In genomic region chr14:21454843-21455550, GRCh38 we compare ENCODE assay signal across 8 cellular contexts. TPM values are rescaled to one million over a fixed set of nuclear protein-coding genes. Genes with fewer than 3 reads are reported as not detected.
DNase-seq lines count a peak whose midpoint lies in the region; ATAC-seq and TF ChIP-seq lines count a peak whose summit lies in the region.

No MANE protein-coding gene starts in this region.

- no peak for ATAC-seq in GM21528 (IDR thresholded peaks at IDR 0.05; ENCODE audit: low FRiP score, unreplicated experiment)
- no peak for ATAC-seq in GM19035 (IDR thresholded peaks at IDR 0.05; ENCODE audit: unreplicated experiment)

- peaks cover 41 to 54% (median 53%) of the 10 kb centered on the region in 3 donors for H3K4me1 Mint-ChIP-seq in CD8-positive, alpha-beta memory T cell

- H3K4me1 ChIP-seq in CD8-positive, alpha-beta memory T cell (ENCODE audit: insufficient read depth, low read length) = peaks cover 45% of the 10 kb centered on the region
- peaks cover 38% of the 10 kb centered on the region for H3K4me1 ChIP-seq in vagina

- CTCF ChIA-PET in CD8-positive, alpha-beta memory T cell (lab: Charles Lee) = interaction anchor here (0.8 to 3.5 kb wide), 9 partner anchors 8 to 24 kb away, joined by 4 to 50 read pairs (median 9); partner anchors contain the start of gene TOX4

- POLR2A ChIA-PET in CD8-positive, alpha-beta memory T cell (lab: Charles Lee) = interaction anchor here (1.1 to 2.7 kb wide), 4 partner anchors 18 to 56 kb away, joined by 6 to 47 read pairs (median 20); partner anchors contain the start of genes METTL3, RAB2B and TOX4

- peak overlapping the region; percentile 93 for H3K27ac ChIP-seq in CD8-positive, alpha-beta memory T cell (ENCODE audit: low read depth, low read length)
- H3K27ac ChIP-seq in brain microvascular endothelial cell = no peak overlapping the region
- peak overlapping the region; percentile 75 for H3K27ac ChIP-seq in vagina

- peak overlapping the region; percentile 94 to 99 (median 97) for H3K4me3 Mint-ChIP-seq in CD8-positive, alpha-beta memory T cell

- peaks cover 0 to 49% (median 5%) of the 10 kb centered on the region in 3 donors for H3K36me3 Mint-ChIP-seq in CD8-positive, alpha-beta memory T cell

- no peak for TF ChIP-seq POLR2A in vagina (IDR thresholded peaks at IDR 0.05)

- in situ Hi-C loops in brain microvascular endothelial cell (cut with HindIII; ENCODE audit: low pct_ligation_motif_present, low sequenced_read_pairs) = no loop called here

- TF ChIP-seq CTCF in brain microvascular endothelial cell (IDR thresholded peaks at IDR 0.05; ENCODE audit: low read depth, low read length, missing control alignments) (no peak), vagina (IDR thresholded peaks at IDR 0.05) (no peak)

- no peaks in the 10 kb centered on the region for H3K9me3 ChIP-seq in CD8-positive, alpha-beta memory T cell (ENCODE audit: low read length)
- no peaks in the 10 kb centered on the region for H3K9me3 ChIP-seq in vagina

- no peaks in the 10 kb centered on the region for H3K27me3 Mint-ChIP-seq in CD8-positive, alpha-beta memory T cell

- DNase-seq in CD8-positive, alpha-beta memory T cell = peak in 1 of 5 donors; percentile 14
- DNase-seq in M059J (ENCODE audit: low read depth) (peak; percentile 3), brain microvascular endothelial cell (no peak), lung microvascular endothelial cell (ENCODE audit: low read depth in 2 of 2) (peak; percentile 5 to 17), vagina (ENCODE audit: extremely low spot score in 2 of 2) (no peak), NK-92 (lab: John Stamatoyannopoulos, UW; ENCODE audit: unreplicated experiment) (no peak)

- intact Hi-C loops in vagina (cut with DNase I) = no loop called here

- H3K27ac Mint-ChIP-seq in CD8-positive, alpha-beta memory T cell = peak overlapping the region; percentile 92 to 99 (median 98)

- H3K27me3 ChIP-seq in CD8-positive, alpha-beta memory T cell (ENCODE audit: insufficient read depth, low read length, poor library complexity, severe bottlenecking) = no peaks in the 10 kb centered on the region
- H3K27me3 ChIP-seq in brain microvascular endothelial cell (replicated peaks) (no peaks in the 10 kb centered on the region), vagina (no peaks in the 10 kb centered on the region)

- no peaks in the 10 kb centered on the region for H3K36me3 ChIP-seq in CD8-positive, alpha-beta memory T cell (ENCODE audit: insufficient read depth, low read length)
- H3K36me3 ChIP-seq in brain microvascular endothelial cell (replicated peaks) = no peaks in the 10 kb centered on the region
- H3K36me3 ChIP-seq in vagina = peaks cover 0 to 5% of the 10 kb centered on the region in 2 donors

- H3K9me3 Mint-ChIP-seq in CD8-positive, alpha-beta memory T cell = no peaks in the 10 kb centered on the region

- peak overlapping the region; percentile 89 for H3K4me3 ChIP-seq in CD8-positive, alpha-beta memory T cell (ENCODE audit: low read length)
- H3K4me3 ChIP-seq in brain microvascular endothelial cell (ENCODE audit: low read depth, low read length) (peak overlapping the region; percentile 95), vagina (peak overlapping the region; percentile 93 to 94)

RNA-seq across cellular contexts. Expression of gene CHD8, which starts 0.9 kb away (rescaled TPM):
- 10 to 100 TPM; 90.0 to 96.1 TPM for total RNA-seq in CD8-positive, alpha-beta memory T cell
- polyA plus RNA-seq in CD8-positive, alpha-beta memory T cell = 33.6 TPM
- total RNA-seq in M059J (2014; rRNA removed; shearing (Covaris generic)) = 26.7 and 55.9 TPM in 2 replicates
- 40.1 and 46.8 TPM in 2 replicates for total RNA-seq in lung microvascular endothelial cell
- 61.1 TPM for total RNA-seq in vagina

RNA-seq across cellular contexts. Expression of gene RAB2B, which starts 21.8 kb away (rescaled TPM):
- total RNA-seq in CD8-positive, alpha-beta memory T cell = 10 to 100 TPM; 25.5 to 25.7 TPM
- polyA plus RNA-seq in CD8-positive, alpha-beta memory T cell = 14.4 TPM
- 22.6 and 28.2 TPM in 2 replicates for total RNA-seq in M059J (2014; rRNA removed; shearing (Covaris generic))
- 18.1 and 31.7 TPM in 2 replicates for total RNA-seq in lung microvascular endothelial cell
- 19.4 TPM for total RNA-seq in vagina

RNA-seq across cellular contexts. Expression of gene TOX4, which starts 22.0 kb away (rescaled TPM):
- 10 to 100 TPM; 82.7 to 83.0 TPM for total RNA-seq in CD8-positive, alpha-beta memory T cell
- polyA plus RNA-seq in CD8-positive, alpha-beta memory T cell = 93.3 TPM
- total RNA-seq in M059J (2014; rRNA removed; shearing (Covaris generic)) = 18.5 and 40.5 TPM in 2 replicates
- 15.9 and 19.2 TPM in 2 replicates for total RNA-seq in lung microvascular endothelial cell
- 23.3 TPM for total RNA-seq in vagina

RNA-seq across cellular contexts. Expression of gene METTL3, which starts 56.1 kb away (rescaled TPM):
- 10 to 100 TPM; 54.1 to 58.9 TPM for total RNA-seq in CD8-positive, alpha-beta memory T cell
- 27.4 TPM for polyA plus RNA-seq in CD8-positive, alpha-beta memory T cell
- total RNA-seq in M059J (2014; rRNA removed; shearing (Covaris generic)) = 31.0 and 35.0 TPM in 2 replicates
- total RNA-seq in lung microvascular endothelial cell (34.4 and 66.9 TPM in 2 replicates), vagina (71.5 TPM)

Comparison
In these comparisons a context has a peak if more than half of its experiments do, and no peak if none do; other contexts are left out.
1. DNase-seq: peak in M059J (single experiment) and lung microvascular endothelial cell (2 of 2); none in brain microvascular endothelial cell (single experiment), vagina (0 of 2) and NK-92 (single experiment).
2. Peak in every context shown above with its lines, with median percentiles within 50 percentile points of each other: H3K4me3 ChIP-seq.